In the genomic region with DNA sequence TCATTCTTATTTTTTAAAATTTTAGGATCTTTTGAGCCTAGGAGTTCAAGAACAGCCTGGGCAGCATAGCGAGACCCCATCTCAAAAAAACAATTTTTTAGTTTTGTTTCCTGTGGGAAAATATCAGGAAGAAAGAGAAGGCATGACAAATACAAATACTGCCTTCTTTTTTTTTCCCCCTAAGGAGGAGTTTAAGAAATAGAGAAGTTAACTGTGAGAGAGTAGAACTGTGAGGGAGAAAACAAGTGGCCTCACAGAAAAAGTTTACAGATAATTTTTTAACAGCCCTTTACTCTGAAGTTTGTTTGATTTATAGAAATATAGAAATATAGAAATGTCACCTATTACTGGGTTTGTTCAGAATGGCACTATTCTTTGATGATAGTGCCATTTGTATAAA, we compare ENCODE assay signal across 23 cellular contexts. TPM values are rescaled to one million over a fixed set of nuclear protein-coding genes. Genes with fewer than 3 reads are reported as not detected.
DNase-seq lines count a peak whose midpoint lies in the region; ATAC-seq and TF ChIP-seq lines count a peak whose summit lies in the region.
"Had no signal": no experiment of that assay in that cellular context is flagged by ENCODE, and none has a peak within 500 bp of the region (broad histone marks: within the 10 kb centered on the region; RNA-seq: fewer than 3 reads in every experiment).

No MANE protein-coding gene starts in this region.

- H3K9ac ChIP-seq in BLaER1 treated with 17β-estradiol and CSF1 and Interleukin-3, amounts not matched to agents 10 nM and 100 nM = peak overlapping the region in 6 of 11 experiments; percentile 8 to 57 (median 44); a peak in 9 of 22 replicates

- H3K4me1 ChIP-seq in BLaER1 treated with 17β-estradiol and CSF1 and Interleukin-3, amounts not matched to agents 10 nM and 100 nM = peaks cover 25 to 63% (median 32%) of the 10 kb centered on the region in 10 experiments
- H3K4me1 ChIP-seq in sigmoid colon = peaks cover 0 to 2% (median 0%) of the 10 kb centered on the region in 4 donors
- H3K4me1 ChIP-seq: ascending aorta had no signal

- TF ChIP-seq EP300 in sigmoid colon (IDR thresholded peaks at IDR 0.05) = no peak

- H3K27me3 ChIP-seq in BLaER1 treated with 17β-estradiol and CSF1 and Interleukin-3, amounts not matched to agents 10 nM and 100 nM = no peaks in the 10 kb centered on the region
- no peaks in the 10 kb centered on the region for H3K27me3 ChIP-seq in sigmoid colon
- H3K27me3 ChIP-seq: ascending aorta had no signal

- no peak for TF ChIP-seq CTCF in sigmoid colon (IDR thresholded peaks at IDR 0.05)
- TF ChIP-seq CTCF in RWPE1 (conservative IDR thresholded peaks at IDR 0.05; ENCODE audit: low read depth) = no peak
- TF ChIP-seq CTCF in GM10248 (IDR thresholded peaks at IDR 0.05; ENCODE audit: control extremely low read depth, extremely low read depth, low read depth, missing control alignments) = no peak

- POLR2A ChIA-PET in RWPE1 (lab: Yijun Ruan, JAX; ENCODE audit: low non-redundant PET) (no interaction called here), GM10248 (lab: Yijun Ruan, JAX) (interaction anchor here (0.6 kb wide), 2 partner anchors 15 to 730 kb away, joined by 3 read pairs; no protein-coding TSS in a partner anchor)

- H3K4me2 ChIP-seq in BLaER1 treated with 17β-estradiol and CSF1 and Interleukin-3, amounts not matched to agents 10 nM and 100 nM = peak overlapping the region; percentile 21 to 85 (median 62)

- H3K36me3 ChIP-seq in BLaER1 treated with 17β-estradiol and CSF1 and Interleukin-3, amounts not matched to agents 10 nM and 100 nM = peaks cover 11 to 62% (median 27%) of the 10 kb centered on the region in 11 experiments; a peak in 16 of 22 replicates
- H3K36me3 ChIP-seq in sigmoid colon = peaks cover 0 to 12% (median 0%) of the 10 kb centered on the region in 4 donors

- H3K4me3 ChIP-seq in BLaER1 treated with 17β-estradiol and CSF1 and Interleukin-3, amounts not matched to agents 10 nM and 100 nM = no peak overlapping the region
- no peak overlapping the region for H3K4me3 ChIP-seq in sigmoid colon
- H3K4me3 ChIP-seq: ascending aorta had no signal

- H3K27ac ChIP-seq in BLaER1 treated with 17β-estradiol and CSF1 and Interleukin-3, amounts not matched to agents 10 nM and 100 nM = peak overlapping the region in 7 of 11 experiments; percentile 13 to 72 (median 60); a peak in 11 of 22 replicates
- peak overlapping the region; percentile 88 for H3K27ac ChIP-seq in cingulate gyrus (ENCODE audit: low read depth, low read length)
- H3K27ac ChIP-seq in sigmoid colon = peak overlapping the region; percentile 25 to 60 (median 45)
- H3K27ac ChIP-seq in RWPE1 = no peak overlapping the region
- H3K27ac ChIP-seq: ascending aorta, WERI-Rb-1 had no signal

- ATAC-seq in HG03571 (IDR thresholded peaks at IDR 0.05; ENCODE audit: unreplicated experiment) = no peak
- ATAC-seq: activated T-cell treated with anti-CD3 and anti-CD28 coated beads, Interleukin-2, amount 50 U/mL, for 4 hours had no signal

- WGBS in sigmoid colon, 2 donors = 79 to 81% methylated on average over 1 of the region's 1 CpG

- CTCF ChIA-PET in RWPE1 (lab: Yijun Ruan, JAX) (interaction anchor here (1.4 kb wide), 1 partner anchor 11 kb away, joined by 3 read pairs; no protein-coding TSS in a partner anchor), GM10248 (lab: Yijun Ruan, JAX) (interaction anchor here (1.1 to 1.3 kb wide), 2 partner anchors 17 to 133 kb away, joined by 3 read pairs; no protein-coding TSS in a partner anchor)

- TF ChIP-seq POLR2A in sigmoid colon (IDR thresholded peaks at IDR 0.05) = no peak

- DNase-seq in NOMO-1 treated with dmso at 0.1 percent for 144 hours (lab: John Stamatoyannopoulos, UW; ENCODE audit: unreplicated experiment) (peak; percentile 16), sigmoid colon (no peak), RWPE1 (ENCODE audit: low spot score) (no peak), GM10248 (ENCODE audit: extremely low spot score) (no peak), iPS-NIHi7 (ENCODE audit: extremely low spot score) (no peak)
- DNase-seq: activated CD4-positive, alpha-beta memory T cell treated with anti-CD3 and anti-CD28 coated beads, Interleukin-2, amount 10 ng/mL, durations not matched to agents 7 days and 5 days; activated naive CD4-positive, alpha-beta T cell treated with anti-CD3 and anti-CD28 coated beads, Interleukin-2, amount 10 ng/mL, durations not matched to agents 7 days and 5 days; activated T-cell treated with anti-CD3 and anti-CD28 coated beads, Interleukin-2, amount 50 U/mL, for 4 hours; mammary epithelial cell; naive thymus-derived CD4-positive, alpha-beta T cell; NCI-H187 treated with DMSO at 0.1 percent for 48 hours; NCI-H226; NCI-H82; stimulated activated CD4-positive, alpha-beta T cell treated with anti-CD3 and anti-CD28 coated beads, Interleukin-4, amount 100 ng/mL, for 4 hours; WERI-Rb-1 had no signal

- peaks cover 0 to 9% (median 0%) of the 10 kb centered on the region in 11 experiments; a peak in 1 of 22 replicates for H4K20me1 ChIP-seq in BLaER1 treated with 17β-estradiol and CSF1 and Interleukin-3, amounts not matched to agents 10 nM and 100 nM

- no peaks in the 10 kb centered on the region for H3K9me3 ChIP-seq in BLaER1 treated with 17β-estradiol and CSF1 and Interleukin-3, amounts not matched to agents 10 nM and 100 nM (replicated peaks in 1 of 11)
- H3K9me3 ChIP-seq in sigmoid colon = no peaks in the 10 kb centered on the region
- H3K9me3 ChIP-seq: ascending aorta had no signal

- intact Hi-C loops in sigmoid colon (cut with DNase I) = no loop called here

RNA-seq across cellular contexts. Expression of a gene that starts 21.1 kb away (rescaled TPM):
- total RNA-seq in sigmoid colon = 1 to 10 TPM; 4.9 to 10.0 (median 7.0) TPM
- polyA plus RNA-seq in sigmoid colon = 1 to 10 TPM in 2 of 3 donors, under 1 TPM in 1; 0.60 to 3.4 (median 1.2) TPM

RNA-seq across cellular contexts. Expression of a gene that starts 31.0 kb away (rescaled TPM):
- total RNA-seq in sigmoid colon = 100 to 1,000 TPM; 215 to 718 (median 492) TPM
- 1,000 to 10,000 TPM; 1,011 to 2,321 (median 1,651) TPM for polyA plus RNA-seq in sigmoid colon

RNA-seq across cellular contexts. Expression of a gene that starts 39.6 kb away (rescaled TPM):
- total RNA-seq in sigmoid colon = not detected
- polyA plus RNA-seq in sigmoid colon = under 1 TPM in 1 of 3 donors, not detected in 2; 0.10 TPM
- total RNA-seq: activated T-cell treated with anti-CD3 and anti-CD28 coated beads, Interleukin-2, amount 50 U/mL, for 4 hours; ascending aorta; Daoy; mammary epithelial cell; MCF 10A; progenitor cell of endocrine pancreas; RPMI7951 had no signal
- polyA plus RNA-seq: mammary epithelial cell had no signal
